ENCODE assay signal across 22 cellular contexts in the genomic region with DNA sequence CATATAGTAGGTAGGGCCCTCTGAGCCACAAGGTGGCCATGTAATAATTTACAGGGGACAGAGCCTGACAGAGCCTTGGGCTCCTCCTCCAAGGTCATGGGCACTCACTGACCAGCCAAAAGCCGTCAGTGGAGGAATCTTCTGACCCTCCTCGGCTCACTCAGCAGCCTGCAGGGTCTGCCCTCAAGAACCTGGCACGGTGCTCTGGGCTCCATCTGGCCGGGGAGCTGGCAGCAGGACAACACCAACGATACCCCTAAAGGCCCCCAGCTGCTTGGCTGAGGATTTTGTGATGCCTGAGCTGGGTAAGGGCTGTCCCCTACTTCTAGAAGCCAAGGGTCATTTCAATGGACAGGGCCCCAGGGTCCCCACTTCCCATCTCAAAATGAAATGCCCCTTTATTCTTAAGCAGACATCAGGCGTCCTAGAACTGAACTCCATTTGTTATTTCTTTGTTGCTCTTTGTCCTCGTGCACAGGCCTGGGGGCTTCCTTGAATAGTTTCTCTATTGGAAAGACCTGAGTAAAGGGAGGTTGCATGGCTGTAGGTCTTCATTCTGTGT.
"Had no signal": no experiment of that assay in that cellular context is flagged by ENCODE, and none has a peak within 500 bp of the region (broad histone marks: within the 10 kb centered on the region; RNA-seq: fewer than 3 reads in every experiment).

No MANE protein-coding gene starts in this region.

- H3K36me3 Mint-ChIP-seq: activated naive CD4-positive, alpha-beta T cell treated with anti-CD3 and anti-CD28 coated beads, Interleukin-2, amount 10 ng/mL, durations not matched to agents 7 days and 5 days; activated naive CD8-positive, alpha-beta T cell treated with anti-CD3 and anti-CD28 coated beads, Interleukin-2, amount 10 ng/mL, durations not matched to agents 7 days and 5 days; brain; naive thymus-derived CD8-positive, alpha-beta T cell had no signal

- H3K27ac ChIP-seq: cardiac muscle cell, esophagus squamous epithelium, suprapubic skin, transverse colon, vagina had no signal

- H3K9me3 ChIP-seq: ascending aorta, esophagus squamous epithelium, suprapubic skin, transverse colon, vagina had no signal

- DNase-seq: activated CD4-positive, alpha-beta T cell treated with anti-CD3 and anti-CD28 coated beads for 36 hours; activated CD4-positive, CD25-positive, alpha-beta regulatory T cell; activated CD8-positive, alpha-beta T cell treated with anti-CD3 and anti-CD28 coated beads, Interleukin-2, amount 10 ng/mL, durations not matched to agents 7 days and 5 days; activated naive CD4-positive, alpha-beta T cell treated with anti-CD3 and anti-CD28 coated beads, Interleukin-2, amount 10 ng/mL, durations not matched to agents 7 days and 5 days; activated naive CD8-positive, alpha-beta T cell treated with anti-CD3 and anti-CD28 coated beads, Interleukin-2, amount 10 ng/mL, durations not matched to agents 7 days and 5 days; cortex of kidney; esophagus squamous epithelium; glutamatergic neuron; midbrain; naive thymus-derived CD8-positive, alpha-beta T cell; occipital lobe; right cardiac atrium; stimulated activated naive CD4-positive, alpha-beta T cell; T-helper 1 cell; transverse colon had no signal

- H3K27ac Mint-ChIP-seq: activated CD4-positive, alpha-beta T cell treated with anti-CD3 and anti-CD28 coated beads for 36 hours; activated CD8-positive, alpha-beta T cell treated with anti-CD3 and anti-CD28 coated beads, Interleukin-2, amount 10 ng/mL, durations not matched to agents 7 days and 5 days; activated naive CD4-positive, alpha-beta T cell treated with anti-CD3 and anti-CD28 coated beads, Interleukin-2, amount 10 ng/mL, durations not matched to agents 7 days and 5 days; activated naive CD8-positive, alpha-beta T cell treated with anti-CD3 and anti-CD28 coated beads, Interleukin-2, amount 10 ng/mL, durations not matched to agents 7 days and 5 days; brain; naive thymus-derived CD8-positive, alpha-beta T cell; T-helper 2 cell treated with Interferon-gamma antibody and Interleukin-4, amounts not matched to agents 5 μg/mL and 100 μg/mL, for 36 hours had no signal

- H3K4me3 ChIP-seq: ascending aorta, cardiac muscle cell, esophagus squamous epithelium, suprapubic skin, transverse colon, vagina had no signal

- H3K9me3 Mint-ChIP-seq: activated naive CD4-positive, alpha-beta T cell treated with anti-CD3 and anti-CD28 coated beads, Interleukin-2, amount 10 ng/mL, durations not matched to agents 7 days and 5 days; activated naive CD8-positive, alpha-beta T cell treated with anti-CD3 and anti-CD28 coated beads, Interleukin-2, amount 10 ng/mL, durations not matched to agents 7 days and 5 days; naive thymus-derived CD8-positive, alpha-beta T cell; neural crest cell; T-helper 2 cell treated with Interferon-gamma antibody and Interleukin-4, amounts not matched to agents 5 μg/mL and 100 μg/mL, for 36 hours had no signal

- H3K36me3 ChIP-seq: ascending aorta, cardiac muscle cell, esophagus squamous epithelium, suprapubic skin, transverse colon, vagina had no signal

- H3K4me1 Mint-ChIP-seq: activated naive CD4-positive, alpha-beta T cell treated with anti-CD3 and anti-CD28 coated beads, Interleukin-2, amount 10 ng/mL, durations not matched to agents 7 days and 5 days; brain had no signal

- H3K27me3 ChIP-seq: ascending aorta, cardiac muscle cell, esophagus squamous epithelium, suprapubic skin, transverse colon, vagina had no signal

- H3K4me3 Mint-ChIP-seq: activated CD4-positive, alpha-beta T cell treated with anti-CD3 and anti-CD28 coated beads for 36 hours; activated CD8-positive, alpha-beta T cell treated with anti-CD3 and anti-CD28 coated beads, Interleukin-2, amount 10 ng/mL, durations not matched to agents 7 days and 5 days; activated naive CD4-positive, alpha-beta T cell treated with anti-CD3 and anti-CD28 coated beads, Interleukin-2, amount 10 ng/mL, durations not matched to agents 7 days and 5 days; activated naive CD8-positive, alpha-beta T cell treated with anti-CD3 and anti-CD28 coated beads, Interleukin-2, amount 10 ng/mL, durations not matched to agents 7 days and 5 days; brain; naive thymus-derived CD8-positive, alpha-beta T cell; neural crest cell; T-helper 2 cell treated with Interferon-gamma antibody and Interleukin-4, amounts not matched to agents 5 μg/mL and 100 μg/mL, for 36 hours had no signal

- H3K4me1 ChIP-seq: suprapubic skin, transverse colon had no signal
